10 cellular contexts compared by ENCODE assay signal in the genomic region with DNA sequence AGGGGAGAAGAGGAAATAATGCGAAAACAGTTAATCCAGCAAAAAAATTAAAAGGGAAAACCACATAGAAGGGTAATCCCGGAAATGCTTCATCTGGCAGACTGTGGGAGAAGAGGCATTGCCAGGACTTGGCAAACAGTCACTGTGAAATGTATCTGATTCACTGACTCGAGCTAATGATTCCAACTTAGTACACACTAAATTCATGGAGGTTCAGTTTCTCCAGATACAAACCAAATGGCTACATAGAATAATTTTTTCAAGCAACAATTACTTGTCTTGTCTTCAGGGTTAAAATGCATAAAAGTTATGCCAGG.
DNase-seq lines count a peak whose midpoint lies in the region; ATAC-seq, FAIRE-seq and TF ChIP-seq lines count a peak whose summit lies in the region.
"Had no signal": no experiment of that assay in that cellular context is flagged by ENCODE, and none has a peak within 500 bp of the region (broad histone marks: within the 10 kb centered on the region; RNA-seq: fewer than 3 reads in every experiment).

No MANE protein-coding gene starts in this region.

- peak overlapping the region in 13 of 21 experiments; percentile 13 to 85 (median 42) for H3K27ac ChIP-seq in skin epidermis

- H3K9me3 ChIP-seq in adipocyte (ENCODE audit: control insufficient read depth, low read length), result no peaks in the 10 kb centered on the region
- H3K9me3 ChIP-seq: thyroid gland had no signal

- peak overlapping the region; percentile 54 for H3K9ac ChIP-seq in adipocyte (ENCODE audit: low read length)

- H3K4me1 ChIP-seq in adipocyte (ENCODE audit: control insufficient read depth, insufficient read depth, low read length), result peaks cover 28% of the 10 kb centered on the region

- H3K27me3 ChIP-seq in adipocyte (replicated peaks; ENCODE audit: control insufficient read depth, insufficient read depth, low read length), result no peaks in the 10 kb centered on the region
- H3K27me3 ChIP-seq: thyroid gland had no signal

- H3K4me3 ChIP-seq in adipocyte (ENCODE audit: low read length) (peak overlapping the region; percentile 19), skin epidermis (no peak overlapping the region)
- H3K4me3 ChIP-seq: thyroid gland had no signal

- DNase-seq in H54 (ENCODE audit: insufficient read length, low spot score) (peak; percentile 7), adipocyte (ENCODE audit: low read depth) (peak; percentile 71), glomerular visceral epithelial cell (ENCODE audit: extremely low spot score) (peak; percentile 53), globus pallidus (ENCODE audit: low spot score) (no peak), NCI-H345 (lab: John Stamatoyannopoulos, UW) (no peak), NCI-H2081 (lab: John Stamatoyannopoulos, UW) (no peak)

- ATAC-seq in HG03378 (IDR thresholded peaks at IDR 0.05; ENCODE audit: unreplicated experiment), result no peak

- no peak for TF ChIP-seq POLR2A in H54 (IDR thresholded peaks at IDR 0.05; ENCODE audit: low read depth, low read length)

- FAIRE-seq in H54 (lab: Jason Lieb, UNC), result no peak
- FAIRE-seq: endometrium had no signal

- H3K36me3 ChIP-seq in adipocyte (ENCODE audit: control insufficient read depth, insufficient read depth, low read length, severe bottlenecking), result peaks cover 34% of the 10 kb centered on the region

Comparison
In these comparisons a context has a peak if more than half of its experiments do, and no peak if none do; other contexts are left out.
1. DNase-seq: peak in H54 (single experiment), adipocyte (single experiment) and glomerular visceral epithelial cell (single experiment); none in globus pallidus (single experiment), NCI-H345 (single experiment) and NCI-H2081 (0 of 2).